In the genomic region with DNA sequence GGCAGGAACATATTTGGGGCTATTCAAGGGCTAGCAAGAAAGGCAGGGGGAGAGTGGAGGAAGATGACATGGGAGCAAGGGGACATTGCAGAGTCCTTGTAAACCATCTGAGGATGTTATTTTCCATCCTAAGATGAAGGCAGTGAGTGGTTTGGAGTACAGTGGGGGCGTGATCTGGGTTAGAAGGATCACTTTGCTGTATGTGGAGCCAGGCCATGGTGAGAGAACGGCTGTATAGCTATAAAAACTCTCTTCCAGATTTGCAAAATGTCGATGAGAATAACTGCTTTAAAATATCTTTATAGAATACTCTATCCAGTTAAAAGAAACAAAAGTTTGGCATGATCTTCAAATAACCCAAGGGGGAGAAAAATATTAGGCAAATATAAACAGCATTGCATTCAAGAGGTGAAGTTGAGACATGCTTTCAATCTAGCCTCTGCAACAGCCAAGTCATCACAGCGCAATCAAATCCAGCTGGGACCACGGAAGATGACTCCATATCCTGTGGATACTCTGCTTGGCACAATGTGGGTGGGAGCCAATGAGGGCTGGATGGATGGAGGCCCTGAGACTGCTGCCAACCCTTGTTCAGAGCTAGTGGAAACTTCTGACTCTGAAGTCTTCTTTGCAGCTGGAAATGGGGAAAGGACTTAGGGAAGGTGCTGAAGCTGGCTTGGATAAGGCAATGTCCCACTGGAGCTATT, we compare ENCODE assay signal across 1 cellular context.
TF ChIP-seq lines count a peak whose summit lies in the region.

No MANE protein-coding gene starts in this region.

TF ChIP-seq in HepG2, 621 proteins besides CTCF, POLR2A, EP300 and RAD21:
- no peak for TF ChIP-seq ZFY (CRISPR knock-in tag; IDR thresholded peaks at IDR 0.05)
- TF ChIP-seq, protein P1, sequence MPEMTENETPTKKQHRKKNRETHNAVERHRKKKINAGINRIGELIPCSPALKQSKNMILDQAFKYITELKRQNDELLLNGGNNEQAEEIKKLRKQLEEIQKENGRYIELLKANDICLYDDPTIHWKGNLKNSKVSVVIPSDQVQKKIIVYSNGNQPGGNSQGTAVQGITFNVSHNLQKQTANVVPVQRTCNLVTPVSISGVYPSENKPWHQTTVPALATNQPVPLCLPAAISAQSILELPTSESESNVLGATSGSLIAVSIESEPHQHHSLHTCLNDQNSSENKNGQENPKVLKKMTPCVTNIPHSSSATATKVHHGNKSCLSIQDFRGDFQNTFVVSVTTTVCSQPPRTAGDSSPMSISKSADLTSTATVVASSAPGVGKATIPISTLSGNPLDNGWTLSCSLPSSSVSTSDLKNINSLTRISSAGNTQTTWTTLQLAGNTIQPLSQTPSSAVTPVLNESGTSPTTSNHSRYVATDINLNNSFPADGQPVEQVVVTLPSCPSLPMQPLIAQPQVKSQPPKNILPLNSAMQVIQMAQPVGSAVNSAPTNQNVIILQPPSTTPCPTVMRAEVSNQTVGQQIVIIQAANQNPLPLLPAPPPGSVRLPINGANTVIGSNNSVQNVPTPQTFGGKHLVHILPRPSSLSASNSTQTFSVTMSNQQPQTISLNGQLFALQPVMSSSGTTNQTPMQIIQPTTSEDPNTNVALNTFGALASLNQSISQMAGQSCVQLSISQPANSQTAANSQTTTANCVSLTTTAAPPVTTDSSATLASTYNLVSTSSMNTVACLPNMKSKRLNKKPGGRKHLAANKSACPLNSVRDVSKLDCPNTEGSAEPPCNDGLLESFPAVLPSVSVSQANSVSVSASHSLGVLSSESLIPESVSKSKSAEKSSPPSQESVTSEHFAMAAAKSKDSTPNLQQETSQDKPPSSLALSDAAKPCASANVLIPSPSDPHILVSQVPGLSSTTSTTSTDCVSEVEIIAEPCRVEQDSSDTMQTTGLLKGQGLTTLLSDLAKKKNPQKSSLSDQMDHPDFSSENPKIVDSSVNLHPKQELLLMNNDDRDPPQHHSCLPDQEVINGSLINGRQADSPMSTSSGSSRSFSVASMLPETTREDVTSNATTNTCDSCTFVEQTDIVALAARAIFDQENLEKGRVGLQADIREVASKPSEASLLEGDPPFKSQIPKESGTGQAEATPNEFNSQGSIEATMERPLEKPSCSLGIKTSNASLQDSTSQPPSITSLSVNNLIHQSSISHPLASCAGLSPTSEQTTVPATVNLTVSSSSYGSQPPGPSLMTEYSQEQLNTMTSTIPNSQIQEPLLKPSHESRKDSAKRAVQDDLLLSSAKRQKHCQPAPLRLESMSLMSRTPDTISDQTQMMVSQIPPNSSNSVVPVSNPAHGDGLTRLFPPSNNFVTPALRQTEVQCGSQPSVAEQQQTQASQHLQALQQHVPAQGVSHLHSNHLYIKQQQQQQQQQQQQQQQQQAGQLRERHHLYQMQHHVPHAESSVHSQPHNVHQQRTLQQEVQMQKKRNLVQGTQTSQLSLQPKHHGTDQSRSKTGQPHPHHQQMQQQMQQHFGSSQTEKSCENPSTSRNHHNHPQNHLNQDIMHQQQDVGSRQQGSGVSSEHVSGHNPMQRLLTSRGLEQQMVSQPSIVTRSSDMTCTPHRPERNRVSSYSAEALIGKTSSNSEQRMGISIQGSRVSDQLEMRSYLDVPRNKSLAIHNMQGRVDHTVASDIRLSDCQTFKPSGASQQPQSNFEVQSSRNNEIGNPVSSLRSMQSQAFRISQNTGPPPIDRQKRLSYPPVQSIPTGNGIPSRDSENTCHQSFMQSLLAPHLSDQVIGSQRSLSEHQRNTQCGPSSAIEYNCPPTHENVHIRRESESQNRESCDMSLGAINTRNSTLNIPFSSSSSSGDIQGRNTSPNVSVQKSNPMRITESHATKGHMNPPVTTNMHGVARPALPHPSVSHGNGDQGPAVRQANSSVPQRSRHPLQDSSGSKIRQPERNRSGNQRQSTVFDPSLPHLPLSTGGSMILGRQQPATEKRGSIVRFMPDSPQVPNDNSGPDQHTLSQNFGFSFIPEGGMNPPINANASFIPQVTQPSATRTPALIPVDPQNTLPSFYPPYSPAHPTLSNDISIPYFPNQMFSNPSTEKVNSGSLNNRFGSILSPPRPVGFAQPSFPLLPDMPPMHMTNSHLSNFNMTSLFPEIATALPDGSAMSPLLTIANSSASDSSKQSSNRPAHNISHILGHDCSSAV (CRISPR knock-in tag; IDR thresholded peaks at IDR 0.05; ENCODE audit: borderline replicate concordance) = no peak
- TF ChIP-seq, protein P2, sequence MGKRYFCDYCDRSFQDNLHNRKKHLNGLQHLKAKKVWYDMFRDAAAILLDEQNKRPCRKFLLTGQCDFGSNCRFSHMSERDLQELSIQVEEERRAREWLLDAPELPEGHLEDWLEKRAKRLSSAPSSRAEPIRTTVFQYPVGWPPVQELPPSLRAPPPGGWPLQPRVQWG (CRISPR knock-in tag; IDR thresholded peaks at IDR 0.05; ENCODE audit: borderline replicate concordance, low read depth) = no peak
- TF ChIP-seq TBX2 (CRISPR knock-in tag; IDR thresholded peaks at IDR 0.05; ENCODE audit: borderline replicate concordance) = no peak
- TF ChIP-seq NRL (CRISPR knock-in tag; IDR thresholded peaks at IDR 0.05; ENCODE audit: borderline replicate concordance) = no peak
- no peak for TF ChIP-seq ZSCAN25 (CRISPR knock-in tag; IDR thresholded peaks at IDR 0.05)
TF ChIP-seq in HepG2: peak in this region for 0.
